ENCODE assay signal across 12 cellular contexts in the genomic region with DNA sequence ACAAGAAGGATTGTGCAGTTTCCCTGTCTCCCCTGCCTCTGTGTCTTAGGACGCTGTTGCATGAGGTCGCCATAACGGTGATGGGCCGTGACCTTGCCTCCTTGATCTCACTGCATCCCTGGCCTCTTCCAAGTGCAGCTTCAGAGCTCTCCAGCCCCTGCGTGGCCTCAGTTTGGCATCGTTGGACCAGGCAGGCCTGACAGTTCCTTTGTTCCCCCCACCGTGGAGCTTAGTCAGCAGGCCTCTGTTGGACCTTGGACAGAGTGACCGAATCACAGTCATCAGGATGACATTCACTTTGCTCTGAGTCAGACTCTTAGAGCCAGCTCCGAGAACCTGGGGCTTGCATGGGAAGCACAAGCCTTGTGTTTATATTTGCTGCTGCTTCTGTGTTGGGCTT.
DNase-seq lines count a peak whose midpoint lies in the region; ATAC-seq and TF ChIP-seq lines count a peak whose summit lies in the region.
"Had no signal": no experiment of that assay in that cellular context is flagged by ENCODE, and none has a peak within 500 bp of the region (broad histone marks: within the 10 kb centered on the region; RNA-seq: fewer than 3 reads in every experiment).

No MANE protein-coding gene starts in this region.

- POLR2A ChIA-PET in SK-N-SH (lab: Yijun Ruan, JAX) = no interaction called here

- H3K4me1 ChIP-seq in SK-N-SH (ENCODE audit: control insufficient read depth in 1 of 2, insufficient read depth in 2 of 2, low read depth in 1 of 2, low read length in 1 of 2) = peaks cover 0 to 4% of the 10 kb centered on the region in 2 experiments; a peak in 1 of 4 replicates
- H3K4me1 ChIP-seq: upper lobe of left lung had no signal

- no peak overlapping the region for H3K27ac ChIP-seq in SK-N-SH (ENCODE audit: low read depth in 2 of 2, low read length in 1 of 2)
- H3K27ac ChIP-seq: upper lobe of left lung had no signal

- TF ChIP-seq CTCF in SK-N-SH (IDR thresholded peaks at IDR 0.05) = no peak
- no peak for TF ChIP-seq CTCF in retinal pigment epithelial cell (conservative IDR thresholded peaks at IDR 0.05; ENCODE audit: low read depth, low read length)

- no peak overlapping the region for H3K27ac Mint-ChIP-seq in activated T-cell treated with anti-CD3 and anti-CD28 coated beads, Interleukin-2, amount 50 U/mL, for 24 hours
- H3K27ac Mint-ChIP-seq: activated T-cell treated with anti-CD3 and anti-CD28 coated beads, Interleukin-2, amount 50 U/mL, for 72 hours; IgD-negative memory B cell had no signal

- H3F3A ChIP-seq in SK-N-SH (replicated peaks; ENCODE audit: insufficient read depth) = no peaks in the 10 kb centered on the region

- H3K9ac ChIP-seq in SK-N-SH = no peak overlapping the region

- no peak overlapping the region for H3K4me2 ChIP-seq in SK-N-SH

- ATAC-seq in GM21786 (IDR thresholded peaks at IDR 0.05; ENCODE audit: unreplicated experiment) = no peak
- ATAC-seq: activated T-cell treated with anti-CD3 and anti-CD28 coated beads, Interleukin-2, amount 50 U/mL, for 72 hours; right cardiac atrium had no signal

- no peaks in the 10 kb centered on the region; the same call in 1 of the 2 replicates for H3K27me3 ChIP-seq in SK-N-SH (ENCODE audit: insufficient read depth)
- H3K27me3 ChIP-seq: upper lobe of left lung had no signal

- no peaks in the 10 kb centered on the region for H4K20me1 ChIP-seq in SK-N-SH (ENCODE audit: insufficient read depth)

- TF ChIP-seq RAD21 in SK-N-SH (IDR thresholded peaks at IDR 0.05; ENCODE audit: low read length) = no peak

- H3K4me1 Mint-ChIP-seq in activated T-cell treated with anti-CD3 and anti-CD28 coated beads, Interleukin-2, amount 50 U/mL, for 24 hours (ENCODE audit: low read depth) = no peaks in the 10 kb centered on the region

- DNase-seq in GM04503 (ENCODE audit: low read depth) (peak; percentile 65), SK-N-SH (no peak), fibroblast of peridontal ligament (ENCODE audit: extremely low read depth) (peak; percentile 44), retinal pigment epithelial cell (ENCODE audit: low read depth) (peak; percentile 22), NCI-H1092 treated with DMSO at 0.1 percent for 48 hours (lab: John Stamatoyannopoulos, UW) (no peak), NCI-H82 (lab: John Stamatoyannopoulos, UW) (no peak)
- no peak for DNase-seq in activated T-cell treated with anti-CD3 and anti-CD28 coated beads, Interleukin-2, amount 50 U/mL, for 24 hours
- DNase-seq: activated T-cell treated with anti-CD3 and anti-CD28 coated beads, Interleukin-2, amount 50 U/mL, for 72 hours; right cardiac atrium had no signal

- no peaks in the 10 kb centered on the region for H3K27me3 Mint-ChIP-seq in activated T-cell treated with anti-CD3 and anti-CD28 coated beads, Interleukin-2, amount 50 U/mL, for 24 hours

- H3K4me3 Mint-ChIP-seq in activated T-cell treated with anti-CD3 and anti-CD28 coated beads, Interleukin-2, amount 50 U/mL, for 24 hours = no peak overlapping the region
- H3K4me3 Mint-ChIP-seq: activated T-cell treated with anti-CD3 and anti-CD28 coated beads, Interleukin-2, amount 50 U/mL, for 72 hours; IgD-negative memory B cell had no signal

- H2AFZ ChIP-seq in SK-N-SH (ENCODE audit: low read depth) = no peak overlapping the region

- no peak overlapping the region for H3K4me3 ChIP-seq in SK-N-SH (ENCODE audit: low read depth in 2 of 2, low read length in 1 of 2)
- no peak overlapping the region for H3K4me3 ChIP-seq in retinal pigment epithelial cell (ENCODE audit: low read length)
- H3K4me3 ChIP-seq: upper lobe of left lung had no signal

- H3K36me3 Mint-ChIP-seq in activated T-cell treated with anti-CD3 and anti-CD28 coated beads, Interleukin-2, amount 50 U/mL, for 24 hours (ENCODE audit: low read depth) = no peaks in the 10 kb centered on the region
- H3K36me3 Mint-ChIP-seq: IgD-negative memory B cell had no signal

- H3K9me2 ChIP-seq in SK-N-SH = no peaks in the 10 kb centered on the region

- H3K9me3 Mint-ChIP-seq in activated T-cell treated with anti-CD3 and anti-CD28 coated beads, Interleukin-2, amount 50 U/mL, for 24 hours = no peaks in the 10 kb centered on the region
- H3K9me3 Mint-ChIP-seq: activated T-cell treated with anti-CD3 and anti-CD28 coated beads, Interleukin-2, amount 50 U/mL, for 72 hours; IgD-negative memory B cell had no signal

- TF ChIP-seq EP300 in SK-N-SH (IDR thresholded peaks at IDR 0.05; ENCODE audit: borderline replicate concordance in 1 of 2, low read depth in 1 of 2, low read length in 1 of 2) = no peak

- no peaks in the 10 kb centered on the region for H3K36me3 ChIP-seq in SK-N-SH (replicated peaks in 1 of 2; ENCODE audit: control insufficient read depth in 1 of 2, insufficient read depth in 2 of 2, low read length in 1 of 2)
- H3K36me3 ChIP-seq: upper lobe of left lung had no signal

- no peaks in the 10 kb centered on the region for H3K9me3 ChIP-seq in SK-N-SH
- H3K9me3 ChIP-seq: upper lobe of left lung had no signal

- CTCF ChIA-PET in SK-N-SH (lab: Yijun Ruan, JAX) = interaction anchor here (1.2 kb wide), 1 partner anchor 12 kb away, joined by 3 read pairs; no protein-coding TSS in a partner anchor

- 54% methylated on average over 7 of the region's 9 CpGs for WGBS in SK-N-SH (ENCODE audit: low lambda C conversion rate)

- no peaks in the 10 kb centered on the region for H3K79me2 ChIP-seq in SK-N-SH (ENCODE audit: insufficient read depth)

TF ChIP-seq in SK-N-SH, 30 proteins besides CTCF, POLR2A, EP300 and RAD21:
- TF ChIP-seq YY1 (IDR thresholded peaks at IDR 0.05; ENCODE audit: low read depth) = no peak
- no peak for TF ChIP-seq TCF12 (IDR thresholded peaks at IDR 0.05)
- TF ChIP-seq USF2 (IDR thresholded peaks at IDR 0.05; ENCODE audit: borderline replicate concordance, low read depth, low read length) = no peak
- no peak for TF ChIP-seq NFIC (IDR thresholded peaks at IDR 0.05; ENCODE audit: borderline replicate concordance)
- peak; percentile 53; the same call in 1 of the 2 replicates for TF ChIP-seq FOSL2 (IDR thresholded peaks at IDR 0.05; ENCODE audit: borderline replicate concordance, low read depth)

Comparison
In these comparisons a context has a peak if more than half of its experiments do, and no peak if none do; other contexts are left out.
1. DNase-seq: peak in GM04503 (single experiment), fibroblast of peridontal ligament (single experiment) and retinal pigment epithelial cell (single experiment); none in SK-N-SH (single experiment), NCI-H1092 treated with DMSO at 0.1 percent for 48 hours (single experiment), NCI-H82 (single experiment) and activated T-cell treated with anti-CD3 and anti-CD28 coated beads, Interleukin-2, amount 50 U/mL, for 24 hours (single experiment).